Comparison of ENCODE assay signal across 1 cellular context in the genomic region with DNA sequence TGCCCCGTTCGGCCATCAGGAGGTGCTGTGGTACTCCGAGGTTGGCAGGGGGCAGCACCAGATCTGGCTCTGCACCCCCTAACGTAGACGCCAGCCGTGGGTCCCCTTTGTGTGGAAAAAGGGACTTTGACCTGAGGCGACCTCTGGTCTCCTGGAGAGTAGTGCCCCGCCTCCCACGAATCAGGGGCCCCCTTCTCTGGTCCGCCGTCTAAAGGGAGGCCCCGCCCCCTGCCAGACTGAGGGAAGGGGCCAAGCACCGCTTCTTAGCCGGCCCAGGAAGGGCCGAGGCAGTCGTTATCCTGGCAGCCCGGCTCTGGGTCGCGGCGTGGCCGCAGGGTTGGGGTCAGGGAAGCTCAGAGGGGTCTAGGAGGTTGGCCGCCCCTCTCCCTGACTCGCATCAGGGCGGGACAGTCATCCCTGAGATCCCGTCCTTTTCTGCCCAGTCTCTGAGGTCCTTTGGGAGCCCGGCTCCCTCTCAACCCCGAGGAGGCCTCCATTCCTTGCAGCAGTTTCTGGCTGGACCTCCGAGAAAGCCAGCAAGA.
TF ChIP-seq lines count a peak whose summit lies in the region.

No MANE protein-coding gene starts in this region.

TF ChIP-seq in HepG2, 621 proteins besides CTCF, POLR2A, EP300 and RAD21 (continued from another document and continues in another):
- TF ChIP-seq ZNF407 (CRISPR knock-in tag; IDR thresholded peaks at IDR 0.05; ENCODE audit: not compliant biosample characterization) (no peak), ZBTB14 (CRISPR knock-in tag; IDR thresholded peaks at IDR 0.05) (no peak; the same call in 1 of the 2 replicates), TOPORS (CRISPR knock-in tag; IDR thresholded peaks at IDR 0.05) (no peak), EZH2 (conservative IDR thresholded peaks at IDR 0.05; ENCODE audit: low read depth, low read length) (no peak), ZNF383 (CRISPR knock-in tag; IDR thresholded peaks at IDR 0.05; ENCODE audit: borderline replicate concordance) (no peak), IKZF1 (IDR thresholded peaks at IDR 0.05) (no peak), ZNF790 (CRISPR knock-in tag; IDR thresholded peaks at IDR 0.05; ENCODE audit: borderline replicate concordance) (no peak), KDM1A (CRISPR knock-in tag; IDR thresholded peaks at IDR 0.05) (no peak), ZNF264 (CRISPR knock-in tag; IDR thresholded peaks at IDR 0.05) (no peak), TFDP1 (CRISPR knock-in tag; IDR thresholded peaks at IDR 0.05; ENCODE audit: borderline replicate concordance) (no peak), HNRNPK (IDR thresholded peaks at IDR 0.05; ENCODE audit: low read depth, low read length, poor library complexity, severe bottlenecking) (peak; percentile 42), THAP9 (CRISPR knock-in tag; IDR thresholded peaks at IDR 0.05; ENCODE audit: borderline replicate concordance) (no peak), ZNF3 (CRISPR knock-in tag; IDR thresholded peaks at IDR 0.05) (no peak), ZNF629 (CRISPR knock-in tag; conservative IDR thresholded peaks at IDR 0.05) (no peak), ATF7 (IDR thresholded peaks at IDR 0.05) (no peak), ATF7 (CRISPR knock-in tag; IDR thresholded peaks at IDR 0.05) (no peak), BRF2 (CRISPR knock-in tag; IDR thresholded peaks at IDR 0.05) (0 out of 2 replicates have a peak, but pooled peaks have one; percentile 3), ZNF615 (CRISPR knock-in tag; IDR thresholded peaks at IDR 0.05; ENCODE audit: borderline replicate concordance) (peak; percentile 73; the same call in 1 of the 2 replicates), PAWR (CRISPR knock-in tag; IDR thresholded peaks at IDR 0.05; ENCODE audit: borderline replicate concordance) (no peak; the same call in 1 of the 2 replicates), ZNF639 (CRISPR knock-in tag; conservative IDR thresholded peaks at IDR 0.05) (no peak), SP5 (CRISPR knock-in tag; IDR thresholded peaks at IDR 0.05; ENCODE audit: borderline replicate concordance, low read depth) (peak; percentile 95), PAX8 (CRISPR knock-in tag; IDR thresholded peaks at IDR 0.05; ENCODE audit: borderline replicate concordance) (no peak), ZNF747 (CRISPR knock-in tag; IDR thresholded peaks at IDR 0.05; ENCODE audit: borderline replicate concordance) (0 out of 2 replicates have a peak, but pooled peaks have one; percentile 42), ZNF605 (CRISPR knock-in tag; IDR thresholded peaks at IDR 0.05) (peak; percentile 30; the same call in 1 of the 2 replicates), ZMYM4 (CRISPR knock-in tag; IDR thresholded peaks at IDR 0.05) (no peak), YEATS2 (CRISPR knock-in tag; IDR thresholded peaks at IDR 0.05; ENCODE audit: borderline replicate concordance) (no peak), ZSCAN31 (CRISPR knock-in tag; IDR thresholded peaks at IDR 0.05; ENCODE audit: low read depth) (0 out of 2 replicates have a peak, but pooled peaks have one; percentile 43), ZNF580 (CRISPR knock-in tag; IDR thresholded peaks at IDR 0.05; ENCODE audit: borderline replicate concordance, low read depth) (no peak), ELF4 (CRISPR knock-in tag; IDR thresholded peaks at IDR 0.05; ENCODE audit: borderline replicate concordance) (no peak), RXRA (CRISPR knock-in tag; IDR thresholded peaks at IDR 0.05) (peak; percentile 84), ZNF749 (CRISPR knock-in tag; IDR thresholded peaks at IDR 0.05; ENCODE audit: borderline replicate concordance) (0 out of 2 replicates have a peak, but pooled peaks have one; percentile 17), THRA (CRISPR knock-in tag; IDR thresholded peaks at IDR 0.05; ENCODE audit: borderline replicate concordance) (peak; percentile 92; the same call in 1 of the 2 replicates), CHCHD3 (CRISPR knock-in tag; IDR thresholded peaks at IDR 0.05) (no peak), PRMT3 (CRISPR knock-in tag; IDR thresholded peaks at IDR 0.05; ENCODE audit: borderline replicate concordance, low read depth) (no peak), ZNF337 (CRISPR knock-in tag; IDR thresholded peaks at IDR 0.05; ENCODE audit: borderline replicate concordance, low read depth) (no peak), TP53 (CRISPR knock-in tag; conservative IDR thresholded peaks at IDR 0.05) (no peak), HOXA3 (CRISPR knock-in tag; IDR thresholded peaks at IDR 0.05) (peak; percentile 52)
- TF ChIP-seq, protein P1, sequence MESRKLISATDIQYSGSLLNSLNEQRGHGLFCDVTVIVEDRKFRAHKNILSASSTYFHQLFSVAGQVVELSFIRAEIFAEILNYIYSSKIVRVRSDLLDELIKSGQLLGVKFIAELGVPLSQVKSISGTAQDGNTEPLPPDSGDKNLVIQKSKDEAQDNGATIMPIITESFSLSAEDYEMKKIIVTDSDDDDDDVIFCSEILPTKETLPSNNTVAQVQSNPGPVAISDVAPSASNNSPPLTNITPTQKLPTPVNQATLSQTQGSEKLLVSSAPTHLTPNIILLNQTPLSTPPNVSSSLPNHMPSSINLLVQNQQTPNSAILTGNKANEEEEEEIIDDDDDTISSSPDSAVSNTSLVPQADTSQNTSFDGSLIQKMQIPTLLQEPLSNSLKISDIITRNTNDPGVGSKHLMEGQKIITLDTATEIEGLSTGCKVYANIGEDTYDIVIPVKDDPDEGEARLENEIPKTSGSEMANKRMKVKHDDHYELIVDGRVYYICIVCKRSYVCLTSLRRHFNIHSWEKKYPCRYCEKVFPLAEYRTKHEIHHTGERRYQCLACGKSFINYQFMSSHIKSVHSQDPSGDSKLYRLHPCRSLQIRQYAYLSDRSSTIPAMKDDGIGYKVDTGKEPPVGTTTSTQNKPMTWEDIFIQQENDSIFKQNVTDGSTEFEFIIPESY (CRISPR knock-in tag; IDR thresholded peaks at IDR 0.05) = no peak
